In genomic region chr21:35051287-35051818, GRCh38 we compare ENCODE assay signal across 7 cellular contexts. TPM values are rescaled to one million over a fixed set of nuclear protein-coding genes. Genes with fewer than 3 reads are reported as not detected.
A peak's percentile ranks its signal among the peaks of the same experiment; 100 is the strongest.
DNase-seq lines count a peak whose midpoint lies in the region; ATAC-seq and TF ChIP-seq lines count a peak whose summit lies in the region.

No MANE protein-coding gene starts in this region.

- POLR2A ChIA-PET in activated CD4-positive, alpha-beta T cell treated with anti-CD3 and anti-CD28 coated beads, Interleukin-2, amount 10 ng/mL, durations not matched to agents 7 days and 5 days (lab: Charles Lee), result interaction anchor here (0.6 kb wide), 1 partner anchor 347 kb away, joined by 3 read pairs; no protein-coding TSS in a partner anchor

- H3K4me1 Mint-ChIP-seq in activated CD4-positive, alpha-beta T cell treated with anti-CD3 and anti-CD28 coated beads, Interleukin-2, amount 10 ng/mL, durations not matched to agents 7 days and 5 days, result peaks cover 52% of the 10 kb centered on the region

- H3K4me3 ChIP-seq in mucosa of descending colon, result no peak overlapping the region

- peak overlapping the region; percentile 97 for H3K27ac Mint-ChIP-seq in activated CD4-positive, alpha-beta T cell treated with anti-CD3 and anti-CD28 coated beads, Interleukin-2, amount 10 ng/mL, durations not matched to agents 7 days and 5 days

- H3K9me3 ChIP-seq in mucosa of descending colon, result no peaks in the 10 kb centered on the region

- H3K4me3 Mint-ChIP-seq in activated CD4-positive, alpha-beta T cell treated with anti-CD3 and anti-CD28 coated beads, Interleukin-2, amount 10 ng/mL, durations not matched to agents 7 days and 5 days, result peak overlapping the region; percentile 93

- no peaks in the 10 kb centered on the region for H3K36me3 ChIP-seq in mucosa of descending colon (ENCODE audit: low read depth)

- peak; percentile 49 for TF ChIP-seq CTCF in mucosa of descending colon (IDR thresholded peaks at IDR 0.05)

- CTCF ChIA-PET in activated CD4-positive, alpha-beta T cell treated with anti-CD3 and anti-CD28 coated beads, Interleukin-2, amount 10 ng/mL, durations not matched to agents 7 days and 5 days (lab: Charles Lee), result interaction anchor here (0.6 to 5.7 kb wide), 30 partner anchors 9 to 977 kb away, joined by 3 to 14 read pairs (median 4); no protein-coding TSS in a partner anchor

- H3K27me3 Mint-ChIP-seq in activated CD4-positive, alpha-beta T cell treated with anti-CD3 and anti-CD28 coated beads, Interleukin-2, amount 10 ng/mL, durations not matched to agents 7 days and 5 days, result no peaks in the 10 kb centered on the region

- peak; percentile 15 for ATAC-seq in GM18511 (IDR thresholded peaks at IDR 0.05; ENCODE audit: unreplicated experiment)
- ATAC-seq in mucosa of descending colon, result peak; percentile 86

- peaks cover 20% of the 10 kb centered on the region for H3K36me3 Mint-ChIP-seq in activated CD4-positive, alpha-beta T cell treated with anti-CD3 and anti-CD28 coated beads, Interleukin-2, amount 10 ng/mL, durations not matched to agents 7 days and 5 days (ENCODE audit: low read depth)

- H3K9me3 Mint-ChIP-seq in activated CD4-positive, alpha-beta T cell treated with anti-CD3 and anti-CD28 coated beads, Interleukin-2, amount 10 ng/mL, durations not matched to agents 7 days and 5 days, result no peaks in the 10 kb centered on the region

- peak; percentile 70 for DNase-seq in NCI-H226
- DNase-seq in activated CD4-positive, alpha-beta T cell treated with anti-CD3 and anti-CD28 coated beads, Interleukin-2, amount 10 ng/mL, durations not matched to agents 7 days and 5 days, result peak; percentile 86
- DNase-seq in effector CD8-positive, alpha-beta T cell (lab: John Stamatoyannopoulos, UW), result peak; percentile 56
- peak; percentile 87 to 92 (median 89) for DNase-seq in mucosa of descending colon
- DNase-seq in stimulated activated CD8-positive, alpha-beta memory T cell treated with anti-CD3 and anti-CD28 coated beads, Interleukin-4, amount 100 ng/mL, for 4 hours (ENCODE audit: low read depth in 2 of 2, low spot score in 1 of 2), result peak; percentile 54 to 73
- DNase-seq in DMS153 treated with DMSO at 0.1 percent for 48 hours (lab: John Stamatoyannopoulos, UW; ENCODE audit: unreplicated experiment), result no peak

- intact Hi-C loops in mucosa of descending colon (cut with DNase I, micrococcal nuclease), result loop anchor here in 1 of 2 donors (5.0 kb wide), 1 partner anchor 141 kb away; no protein-coding TSS in a partner anchor

- peaks cover 21% of the 10 kb centered on the region for H3K4me1 ChIP-seq in mucosa of descending colon (ENCODE audit: low read depth)

RNA-seq across cellular contexts. Expression of gene RUNX1, which starts 2.3 kb away (rescaled TPM):
- total RNA-seq in activated CD4-positive, alpha-beta T cell treated with anti-CD3 and anti-CD28 coated beads, Interleukin-2, amount 10 ng/mL, durations not matched to agents 7 days and 5 days, result 10 to 100 TPM; 52.0 to 54.0 TPM
- total RNA-seq in mucosa of descending colon, result 10 to 100 TPM; 16.5 to 29.4 (median 24.0) TPM
